ENCODE assay signal across 24 cellular contexts in genomic region chr13:62781866-62782265, GRCh38.
"Had no signal": no experiment of that assay in that cellular context is flagged by ENCODE, and none has a peak within 500 bp of the region (broad histone marks: within the 10 kb centered on the region; RNA-seq: fewer than 3 reads in every experiment).

No MANE protein-coding gene starts in this region.

- H3K79me2 ChIP-seq: hepatocyte had no signal

- H3K9me3 ChIP-seq: neutrophil, right lobe of liver, upper lobe of left lung had no signal

- H3K27me3 ChIP-seq: hepatocyte, neutrophil, right lobe of liver, upper lobe of left lung had no signal

- H2AFZ ChIP-seq: hepatocyte had no signal

- H3K4me3 ChIP-seq: hepatocyte, right lobe of liver, upper lobe of left lung had no signal

- DNase-seq: activated CD4-positive, alpha-beta memory T cell treated with anti-CD3 and anti-CD28 coated beads, Interleukin-2, amount 10 ng/mL, durations not matched to agents 7 days and 5 days; activated CD4-positive, alpha-beta T cell treated with anti-CD3 and anti-CD28 coated beads, Interleukin-2, amount 10 ng/mL, durations not matched to agents 24 days and 14 days; activated CD4-positive, CD25-positive, alpha-beta regulatory T cell treated with anti-CD3 and anti-CD28 coated beads, Interleukin-2, amount 50 U/mL, for 72 hours; activated CD8-positive, alpha-beta memory T cell treated with anti-CD3 and anti-CD28 coated beads, Interleukin-2, amount 50 U/mL, for 48 hours; activated gamma-delta T cell treated with Interleukin-2 at 50 U/mL for 16 hours; activated naive CD8-positive, alpha-beta T cell treated with anti-CD3 and anti-CD28 coated beads, Interleukin-2, amount 50 U/mL, for 24 hours; activated T-cell treated with anti-CD3 and anti-CD28 coated beads, Interleukin-2, amount 50 U/mL, for 4 hours; dermis blood vessel endothelial cell; effector CD4-positive, alpha-beta T cell; glutamatergic neuron; naive B cell; nephron progenitor cell; right lobe of liver; stimulated activated CD4-positive, alpha-beta T cell treated with anti-CD3 and anti-CD28 coated beads, Interleukin-4, amount 100 ng/mL, for 24 hours; stimulated activated naive CD8-positive, alpha-beta T cell treated with anti-CD3 and anti-CD28 coated beads, Interleukin-15, amount 100 ng/mL, for 72 hours; substantia nigra; T-helper 17 cell; T1000; upper lobe of left lung had no signal

- ATAC-seq: activated naive CD8-positive, alpha-beta T cell treated with anti-CD3 and anti-CD28 coated beads, Interleukin-2, amount 50 U/mL, for 24 hours; activated T-cell treated with anti-CD3 and anti-CD28 coated beads, Interleukin-2, amount 50 U/mL, for 4 hours; activated T-helper 17 cell treated with anti-CD3 and anti-CD28 coated beads, Interleukin-2, amount 50 U/mL, for 72 hours; right lobe of liver; stimulated activated effector memory CD8-positive, alpha-beta T cell treated with anti-CD3 and anti-CD28 coated beads, Interleukin-12 subunit alpha, Interleukin-12 subunit beta, amount 100 ng/mL, for 72 hours; stimulated activated naive CD8-positive, alpha-beta T cell treated with anti-CD3 and anti-CD28 coated beads, Interleukin-15, amount 100 ng/mL, for 72 hours; T-helper 17 cell had no signal

- H3K27ac ChIP-seq: epithelial cell of prostate, hepatocyte, neutrophil, right lobe of liver, upper lobe of left lung had no signal

- H3K36me3 ChIP-seq: neutrophil, right lobe of liver, upper lobe of left lung had no signal

- H3K4me2 ChIP-seq: hepatocyte had no signal

- H3K4me1 ChIP-seq: right lobe of liver, upper lobe of left lung had no signal
